ENCODE assay signal across 1 cellular context in genomic region chr6:15364401-15365037, GRCh38.
TF ChIP-seq lines count a peak whose summit lies in the region.

No MANE protein-coding gene starts in this region.

TF ChIP-seq in HEK293, 187 proteins besides CTCF, POLR2A, EP300 and RAD21 (continued from another document and continues in another):
- TF ChIP-seq, protein P1, sequence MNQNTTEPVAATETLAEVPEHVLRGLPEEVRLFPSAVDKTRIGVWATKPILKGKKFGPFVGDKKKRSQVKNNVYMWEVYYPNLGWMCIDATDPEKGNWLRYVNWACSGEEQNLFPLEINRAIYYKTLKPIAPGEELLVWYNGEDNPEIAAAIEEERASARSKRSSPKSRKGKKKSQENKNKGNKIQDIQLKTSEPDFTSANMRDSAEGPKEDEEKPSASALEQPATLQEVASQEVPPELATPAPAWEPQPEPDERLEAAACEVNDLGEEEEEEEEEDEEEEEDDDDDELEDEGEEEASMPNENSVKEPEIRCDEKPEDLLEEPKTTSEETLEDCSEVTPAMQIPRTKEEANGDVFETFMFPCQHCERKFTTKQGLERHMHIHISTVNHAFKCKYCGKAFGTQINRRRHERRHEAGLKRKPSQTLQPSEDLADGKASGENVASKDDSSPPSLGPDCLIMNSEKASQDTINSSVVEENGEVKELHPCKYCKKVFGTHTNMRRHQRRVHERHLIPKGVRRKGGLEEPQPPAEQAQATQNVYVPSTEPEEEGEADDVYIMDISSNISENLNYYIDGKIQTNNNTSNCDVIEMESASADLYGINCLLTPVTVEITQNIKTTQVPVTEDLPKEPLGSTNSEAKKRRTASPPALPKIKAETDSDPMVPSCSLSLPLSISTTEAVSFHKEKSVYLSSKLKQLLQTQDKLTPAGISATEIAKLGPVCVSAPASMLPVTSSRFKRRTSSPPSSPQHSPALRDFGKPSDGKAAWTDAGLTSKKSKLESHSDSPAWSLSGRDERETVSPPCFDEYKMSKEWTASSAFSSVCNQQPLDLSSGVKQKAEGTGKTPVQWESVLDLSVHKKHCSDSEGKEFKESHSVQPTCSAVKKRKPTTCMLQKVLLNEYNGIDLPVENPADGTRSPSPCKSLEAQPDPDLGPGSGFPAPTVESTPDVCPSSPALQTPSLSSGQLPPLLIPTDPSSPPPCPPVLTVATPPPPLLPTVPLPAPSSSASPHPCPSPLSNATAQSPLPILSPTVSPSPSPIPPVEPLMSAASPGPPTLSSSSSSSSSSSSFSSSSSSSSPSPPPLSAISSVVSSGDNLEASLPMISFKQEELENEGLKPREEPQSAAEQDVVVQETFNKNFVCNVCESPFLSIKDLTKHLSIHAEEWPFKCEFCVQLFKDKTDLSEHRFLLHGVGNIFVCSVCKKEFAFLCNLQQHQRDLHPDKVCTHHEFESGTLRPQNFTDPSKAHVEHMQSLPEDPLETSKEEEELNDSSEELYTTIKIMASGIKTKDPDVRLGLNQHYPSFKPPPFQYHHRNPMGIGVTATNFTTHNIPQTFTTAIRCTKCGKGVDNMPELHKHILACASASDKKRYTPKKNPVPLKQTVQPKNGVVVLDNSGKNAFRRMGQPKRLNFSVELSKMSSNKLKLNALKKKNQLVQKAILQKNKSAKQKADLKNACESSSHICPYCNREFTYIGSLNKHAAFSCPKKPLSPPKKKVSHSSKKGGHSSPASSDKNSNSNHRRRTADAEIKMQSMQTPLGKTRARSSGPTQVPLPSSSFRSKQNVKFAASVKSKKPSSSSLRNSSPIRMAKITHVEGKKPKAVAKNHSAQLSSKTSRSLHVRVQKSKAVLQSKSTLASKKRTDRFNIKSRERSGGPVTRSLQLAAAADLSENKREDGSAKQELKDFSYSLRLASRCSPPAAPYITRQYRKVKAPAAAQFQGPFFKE (tag by site-specific recombination; IDR thresholded peaks at IDR 0.05; ENCODE audit: borderline replicate concordance) = no peak
- TF ChIP-seq GLI4 (tag by site-specific recombination; IDR thresholded peaks at IDR 0.05) (no peak), EGR2 (tag by site-specific recombination; IDR thresholded peaks at IDR 0.05; ENCODE audit: low read depth) (no peak), ZNF132 (tag by site-specific recombination; IDR thresholded peaks at IDR 0.05; ENCODE audit: borderline replicate concordance) (no peak), GFI1B (tag by site-specific recombination; IDR thresholded peaks at IDR 0.05) (no peak), ZNF155 (tag by site-specific recombination; IDR thresholded peaks at IDR 0.05) (no peak), ZNF311 (tag by site-specific recombination; IDR thresholded peaks at IDR 0.05; ENCODE audit: borderline replicate concordance) (no peak), ZNF629 (tag by site-specific recombination; IDR thresholded peaks at IDR 0.05) (peak; percentile 69; the same call in 1 of the 2 replicates), ZNF645 (tag by site-specific recombination; IDR thresholded peaks at IDR 0.05) (no peak), ZNF248 (tag by site-specific recombination; IDR thresholded peaks at IDR 0.05) (no peak), PRDM6 (tag by site-specific recombination; IDR thresholded peaks at IDR 0.05) (peak; percentile 93), ZBTB8A (tag by site-specific recombination; IDR thresholded peaks at IDR 0.05) (no peak), HOXA7 (CRISPR knock-in tag; IDR thresholded peaks at IDR 0.05; ENCODE audit: borderline replicate concordance) (no peak), ZNF830 (tag by site-specific recombination; IDR thresholded peaks at IDR 0.05; ENCODE audit: low read depth) (no peak), ZNF707 (tag by site-specific recombination; IDR thresholded peaks at IDR 0.05) (no peak), RBAK (tag by site-specific recombination; IDR thresholded peaks at IDR 0.05) (no peak), ZNF266 (tag by site-specific recombination; IDR thresholded peaks at IDR 0.05; ENCODE audit: low read depth) (no peak), ZNF843 (tag by site-specific recombination; IDR thresholded peaks at IDR 0.05) (no peak), ZNF324 (tag by site-specific recombination; IDR thresholded peaks at IDR 0.05) (no peak), ZNF18 (tag by site-specific recombination; IDR thresholded peaks at IDR 0.05) (no peak), ZNF223 (tag by site-specific recombination; IDR thresholded peaks at IDR 0.05) (no peak), SALL2 (tag by site-specific recombination; IDR thresholded peaks at IDR 0.05; ENCODE audit: borderline replicate concordance) (no peak), ZNF274 (IDR thresholded peaks at IDR 0.05; ENCODE audit: low read length) (no peak), ZNF274 (tag by site-specific recombination; IDR thresholded peaks at IDR 0.05; ENCODE audit: borderline replicate concordance) (no peak), ZNF560 (tag by site-specific recombination; IDR thresholded peaks at IDR 0.05; ENCODE audit: borderline replicate concordance) (no peak), ZNF121 (tag by site-specific recombination; IDR thresholded peaks at IDR 0.05) (no peak), AEBP2 (tag by site-specific recombination; IDR thresholded peaks at IDR 0.05; ENCODE audit: borderline replicate concordance) (no peak), IKZF3 (tag by site-specific recombination; IDR thresholded peaks at IDR 0.05) (peak; percentile 40; the same call in 1 of the 2 replicates), ZSCAN30 (tag by site-specific recombination; IDR thresholded peaks at IDR 0.05) (peak; percentile 68; the same call in 1 of the 2 replicates), ZNF174 (tag by site-specific recombination; IDR thresholded peaks at IDR 0.05) (no peak), FEZF1 (tag by site-specific recombination; IDR thresholded peaks at IDR 0.05) (peak; percentile 78), YY2 (tag by site-specific recombination; IDR thresholded peaks at IDR 0.05) (no peak), WT1 (tag by site-specific recombination; IDR thresholded peaks at IDR 0.05) (no peak), ZNF24 (tag by site-specific recombination; IDR thresholded peaks at IDR 0.05) (0 out of 2 replicates have a peak, but pooled peaks have one; percentile 19), ZNF169 (tag by site-specific recombination; IDR thresholded peaks at IDR 0.05) (no peak), ZNF623 (tag by site-specific recombination; IDR thresholded peaks at IDR 0.05) (no peak), ZNF362 (tag by site-specific recombination; IDR thresholded peaks at IDR 0.05) (no peak), ZNF677 (tag by site-specific recombination; IDR thresholded peaks at IDR 0.05) (no peak), ZNF571 (tag by site-specific recombination; IDR thresholded peaks at IDR 0.05) (no peak), ZNF335 (tag by site-specific recombination; conservative IDR thresholded peaks at IDR 0.05) (no peak)
- TF ChIP-seq, protein P2, sequence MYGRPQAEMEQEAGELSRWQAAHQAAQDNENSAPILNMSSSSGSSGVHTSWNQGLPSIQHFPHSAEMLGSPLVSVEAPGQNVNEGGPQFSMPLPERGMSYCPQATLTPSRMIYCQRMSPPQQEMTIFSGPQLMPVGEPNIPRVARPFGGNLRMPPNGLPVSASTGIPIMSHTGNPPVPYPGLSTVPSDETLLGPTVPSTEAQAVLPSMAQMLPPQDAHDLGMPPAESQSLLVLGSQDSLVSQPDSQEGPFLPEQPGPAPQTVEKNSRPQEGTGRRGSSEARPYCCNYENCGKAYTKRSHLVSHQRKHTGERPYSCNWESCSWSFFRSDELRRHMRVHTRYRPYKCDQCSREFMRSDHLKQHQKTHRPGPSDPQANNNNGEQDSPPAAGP (tag by site-specific recombination; IDR thresholded peaks at IDR 0.05) = no peak
- TF ChIP-seq, protein P3, sequence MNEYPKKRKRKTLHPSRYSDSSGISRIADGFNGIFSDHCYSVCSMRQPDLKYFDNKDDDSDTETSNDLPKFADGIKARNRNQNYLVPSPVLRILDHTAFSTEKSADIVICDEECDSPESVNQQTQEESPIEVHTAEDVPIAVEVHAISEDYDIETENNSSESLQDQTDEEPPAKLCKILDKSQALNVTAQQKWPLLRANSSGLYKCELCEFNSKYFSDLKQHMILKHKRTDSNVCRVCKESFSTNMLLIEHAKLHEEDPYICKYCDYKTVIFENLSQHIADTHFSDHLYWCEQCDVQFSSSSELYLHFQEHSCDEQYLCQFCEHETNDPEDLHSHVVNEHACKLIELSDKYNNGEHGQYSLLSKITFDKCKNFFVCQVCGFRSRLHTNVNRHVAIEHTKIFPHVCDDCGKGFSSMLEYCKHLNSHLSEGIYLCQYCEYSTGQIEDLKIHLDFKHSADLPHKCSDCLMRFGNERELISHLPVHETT (tag by site-specific recombination; IDR thresholded peaks at IDR 0.05) = no peak
- TF ChIP-seq, protein P4, sequence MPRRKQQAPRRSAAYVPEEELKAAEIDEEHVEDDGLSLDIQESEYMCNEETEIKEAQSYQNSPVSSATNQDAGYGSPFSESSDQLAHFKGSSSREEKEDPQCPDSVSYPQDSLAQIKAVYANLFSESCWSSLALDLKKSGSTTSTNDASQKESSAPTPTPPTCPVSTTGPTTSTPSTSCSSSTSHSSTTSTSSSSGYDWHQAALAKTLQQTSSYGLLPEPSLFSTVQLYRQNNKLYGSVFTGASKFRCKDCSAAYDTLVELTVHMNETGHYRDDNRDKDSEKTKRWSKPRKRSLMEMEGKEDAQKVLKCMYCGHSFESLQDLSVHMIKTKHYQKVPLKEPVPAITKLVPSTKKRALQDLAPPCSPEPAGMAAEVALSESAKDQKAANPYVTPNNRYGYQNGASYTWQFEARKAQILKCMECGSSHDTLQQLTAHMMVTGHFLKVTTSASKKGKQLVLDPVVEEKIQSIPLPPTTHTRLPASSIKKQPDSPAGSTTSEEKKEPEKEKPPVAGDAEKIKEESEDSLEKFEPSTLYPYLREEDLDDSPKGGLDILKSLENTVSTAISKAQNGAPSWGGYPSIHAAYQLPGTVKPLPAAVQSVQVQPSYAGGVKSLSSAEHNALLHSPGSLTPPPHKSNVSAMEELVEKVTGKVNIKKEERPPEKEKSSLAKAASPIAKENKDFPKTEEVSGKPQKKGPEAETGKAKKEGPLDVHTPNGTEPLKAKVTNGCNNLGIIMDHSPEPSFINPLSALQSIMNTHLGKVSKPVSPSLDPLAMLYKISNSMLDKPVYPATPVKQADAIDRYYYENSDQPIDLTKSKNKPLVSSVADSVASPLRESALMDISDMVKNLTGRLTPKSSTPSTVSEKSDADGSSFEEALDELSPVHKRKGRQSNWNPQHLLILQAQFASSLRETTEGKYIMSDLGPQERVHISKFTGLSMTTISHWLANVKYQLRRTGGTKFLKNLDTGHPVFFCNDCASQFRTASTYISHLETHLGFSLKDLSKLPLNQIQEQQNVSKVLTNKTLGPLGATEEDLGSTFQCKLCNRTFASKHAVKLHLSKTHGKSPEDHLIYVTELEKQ (tag by site-specific recombination; IDR thresholded peaks at IDR 0.05; ENCODE audit: borderline replicate concordance) = no peak
- TF ChIP-seq, protein P5, sequence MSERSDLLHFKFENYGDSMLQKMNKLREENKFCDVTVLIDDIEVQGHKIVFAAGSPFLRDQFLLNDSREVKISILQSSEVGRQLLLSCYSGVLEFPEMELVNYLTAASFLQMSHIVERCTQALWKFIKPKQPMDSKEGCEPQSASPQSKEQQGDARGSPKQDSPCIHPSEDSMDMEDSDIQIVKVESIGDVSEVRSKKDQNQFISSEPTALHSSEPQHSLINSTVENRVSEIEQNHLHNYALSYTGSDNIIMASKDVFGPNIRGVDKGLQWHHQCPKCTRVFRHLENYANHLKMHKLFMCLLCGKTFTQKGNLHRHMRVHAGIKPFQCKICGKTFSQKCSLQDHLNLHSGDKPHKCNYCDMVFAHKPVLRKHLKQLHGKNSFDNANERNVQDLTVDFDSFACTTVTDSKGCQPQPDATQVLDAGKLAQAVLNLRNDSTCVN (tag by site-specific recombination; optimal IDR thresholded peaks at IDR 0.05) = no peak
